Comparison of ENCODE assay signal across 18 cellular contexts in genomic region chr16:79798416-79799053, GRCh38.
"Had no signal": no experiment of that assay in that cellular context is flagged by ENCODE, and none has a peak within 500 bp of the region (broad histone marks: within the 10 kb centered on the region; RNA-seq: fewer than 3 reads in every experiment).

No MANE protein-coding gene starts in this region.

- DNase-seq: IMR-90, Karpas-422, KG1, MG63, NCI-H1092 treated with DMSO at 0.1 percent for 48 hours, NCI-H1436, NCI-H187, NCI-H2029, NCI-H2171 treated with DMSO at 0.1 percent for 48 hours, NCI-H345, NCI-H446 treated with DMSO at 0.1 percent for 48 hours, NCI-H510A treated with DMSO at 0.1 percent for 48 hours, NCI-H526, Right ventricle myocardium superior, SIG-M5, SK-N-SH, T-helper 1 cell had no signal

- ATAC-seq: HepG2 had no signal
